1 cellular context compared by ENCODE assay signal in the genomic region with DNA sequence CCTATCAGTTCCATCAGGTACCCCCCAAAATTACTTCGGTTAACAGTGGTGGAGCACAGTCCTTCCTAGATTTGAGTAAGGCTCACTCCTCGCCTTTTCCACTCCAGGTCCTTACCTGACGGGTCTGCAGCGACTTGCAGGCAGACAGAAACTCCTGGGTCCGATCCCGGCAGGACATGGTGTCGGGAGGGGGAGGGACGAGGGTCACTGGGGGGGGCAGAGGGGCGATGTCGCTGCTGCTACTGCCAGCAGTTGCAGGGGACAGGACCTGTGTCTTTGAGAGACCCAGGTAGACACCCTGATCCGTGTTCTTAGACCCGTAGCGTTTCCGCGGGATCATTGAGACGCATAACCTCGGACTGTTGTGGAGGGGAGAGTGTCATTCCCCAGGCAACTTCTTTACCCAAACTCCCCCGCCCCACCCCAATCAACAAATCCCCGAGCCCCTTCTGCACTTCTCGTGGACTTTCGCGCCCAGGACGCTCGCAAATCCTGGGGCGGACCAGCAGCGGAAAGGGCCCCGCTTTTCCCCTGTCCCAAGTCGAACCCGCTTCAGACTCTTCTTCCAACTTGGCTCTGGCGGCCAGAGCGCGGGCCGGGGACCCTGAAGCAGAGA.
TF ChIP-seq lines count a peak whose summit lies in the region.

No MANE protein-coding gene starts in this region.

TF ChIP-seq in endothelial cell of umbilical vein, 7 proteins besides CTCF, POLR2A, EP300 and RAD21:
- TF ChIP-seq FOS (IDR thresholded peaks at IDR 0.05; ENCODE audit: borderline replicate concordance, insufficient read depth, low read length), result no peak
- no peak for TF ChIP-seq JUN (IDR thresholded peaks at IDR 0.05; ENCODE audit: borderline replicate concordance, insufficient read depth, insufficient read length, low read depth)
- no peak for TF ChIP-seq POLR2AphosphoS5 (IDR thresholded peaks at IDR 0.05; ENCODE audit: insufficient read depth, low read depth, low read length)
- no peak for TF ChIP-seq GATA2 (IDR thresholded peaks at IDR 0.05; ENCODE audit: insufficient read depth, insufficient read length, low read depth, low read length)
- no peak for TF ChIP-seq EZH2 (IDR thresholded peaks at IDR 0.05; ENCODE audit: borderline replicate concordance, low read depth, low read length, severe bottlenecking)
- TF ChIP-seq MYC (IDR thresholded peaks at IDR 0.05; ENCODE audit: low read depth, low read length), result no peak
- TF ChIP-seq, protein P1, sequence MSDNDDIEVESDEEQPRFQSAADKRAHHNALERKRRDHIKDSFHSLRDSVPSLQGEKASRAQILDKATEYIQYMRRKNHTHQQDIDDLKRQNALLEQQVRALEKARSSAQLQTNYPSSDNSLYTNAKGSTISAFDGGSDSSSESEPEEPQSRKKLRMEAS (IDR thresholded peaks at IDR 0.05; ENCODE audit: insufficient read depth, insufficient read length), result no peak
TF ChIP-seq in endothelial cell of umbilical vein: peak in this region for 0.
